In the genomic region with DNA sequence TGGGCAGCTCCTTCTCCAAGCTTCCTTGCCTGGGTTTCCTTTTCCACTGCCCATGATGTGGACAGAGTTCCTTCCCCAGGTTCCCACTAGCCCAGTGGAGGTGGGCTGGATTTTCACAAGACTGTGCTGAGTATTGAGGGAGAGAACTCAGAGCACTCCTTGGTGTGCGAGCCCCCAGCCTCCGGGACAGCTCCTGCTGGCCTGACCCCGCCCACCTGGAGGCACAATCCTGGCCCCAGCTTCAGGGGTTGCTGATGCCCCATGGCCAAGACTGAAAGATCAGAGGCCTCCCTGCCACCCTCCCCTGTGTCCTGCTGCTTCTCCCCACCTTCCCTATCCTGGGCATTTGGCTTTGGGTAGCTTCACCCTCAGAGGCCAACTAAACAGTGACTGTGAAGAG, we compare ENCODE assay signal across 21 cellular contexts. TPM values are rescaled to one million over a fixed set of nuclear protein-coding genes. Genes with fewer than 3 reads are reported as not detected.
A peak's percentile ranks its signal among the peaks of the same experiment; 100 is the strongest.
DNase-seq lines count a peak whose midpoint lies in the region; ATAC-seq and TF ChIP-seq lines count a peak whose summit lies in the region.
"Had no signal": no experiment of that assay in that cellular context is flagged by ENCODE, and none has a peak within 500 bp of the region (broad histone marks: within the 10 kb centered on the region; RNA-seq: fewer than 3 reads in every experiment).

No MANE protein-coding gene starts in this region.

- H3K9me3 Mint-ChIP-seq in activated naive CD4-positive, alpha-beta T cell treated with anti-CD3 and anti-CD28 coated beads for 36 hours, result no peaks in the 10 kb centered on the region
- no peaks in the 10 kb centered on the region for H3K9me3 Mint-ChIP-seq in activated naive CD4-positive, alpha-beta T cell treated with anti-CD3 and anti-CD28 coated beads, Interleukin-2, amount 50 U/mL, for 72 hours
- H3K9me3 Mint-ChIP-seq in endodermal cell, result no peaks in the 10 kb centered on the region
- H3K9me3 Mint-ChIP-seq: CD4-positive, CD25-positive, alpha-beta regulatory T cell; CD8-positive, alpha-beta memory T cell; H9 had no signal

- H3K4me3 ChIP-seq in endodermal cell (ENCODE audit: low read length), result no peak overlapping the region
- H3K4me3 ChIP-seq: K562 had no signal

- H3K27ac ChIP-seq in endodermal cell (ENCODE audit: low read depth, low read length), result no peak overlapping the region

- peak; percentile 0 for DNase-seq in activated naive CD4-positive, alpha-beta T cell treated with anti-CD3 and anti-CD28 coated beads for 36 hours
- DNase-seq in activated naive CD4-positive, alpha-beta T cell treated with anti-CD3 and anti-CD28 coated beads, Interleukin-2, amount 50 U/mL, for 72 hours (ENCODE audit: low spot score in 2 of 2), result no peak
- DNase-seq in D341Med (ENCODE audit: low spot score) (peak; percentile 23), GM10266 (ENCODE audit: extremely low spot score) (peak; percentile 18), endodermal cell (peak; percentile 49), NCI-H82 treated with DMSO at 0.1 percent for 48 hours (lab: John Stamatoyannopoulos, UW; ENCODE audit: unreplicated experiment) (no peak), NCI-H345 (lab: John Stamatoyannopoulos, UW) (no peak)
- DNase-seq: ACHN; BE2C; C1 segment of cervical spinal cord; Caco-2; CD4-positive, CD25-positive, alpha-beta regulatory T cell; CD8-positive, alpha-beta memory T cell; DMS153; DMS79; GDM1; GOT3; H9; IMR-90 had no signal

- peaks cover 3% of the 10 kb centered on the region for H3K27me3 Mint-ChIP-seq in activated naive CD4-positive, alpha-beta T cell treated with anti-CD3 and anti-CD28 coated beads for 36 hours (ENCODE audit: low read depth)
- peaks cover 89% of the 10 kb centered on the region for H3K27me3 Mint-ChIP-seq in endodermal cell (ENCODE audit: insufficient read depth)

- H3K4me1 ChIP-seq in endodermal cell (ENCODE audit: control insufficient read depth, insufficient read depth, low read length), result peaks cover 7% of the 10 kb centered on the region
- H3K4me1 ChIP-seq: BE2C had no signal

- H3K9ac ChIP-seq in endodermal cell (ENCODE audit: extremely low read depth, low read length, poor library complexity, severe bottlenecking), result no peak overlapping the region

- peaks cover 76% of the 10 kb centered on the region for H3K27me3 ChIP-seq in endodermal cell (ENCODE audit: control insufficient read depth, insufficient read depth, low read length, poor library complexity, severe bottlenecking)
- H3K27me3 ChIP-seq: BE2C had no signal

- TF ChIP-seq CTCF in GM10266 (IDR thresholded peaks at IDR 0.05; ENCODE audit: control insufficient read depth, insufficient read depth, low read depth, missing control alignments) (no peak), endodermal cell (conservative IDR thresholded peaks at IDR 0.05) (no peak)

- 79% methylated on average over 3 of the region's 3 CpGs; no CpG with 5 or more reads in 1 of the 2 experiments for WGBS in endodermal cell (ENCODE audit: insufficient coverage in 1 of 2, insufficient read length in 1 of 2), 2 experiments

- H3K36me3 ChIP-seq in endodermal cell (ENCODE audit: control insufficient read depth, insufficient read depth, low read length), result no peaks in the 10 kb centered on the region
- H3K36me3 ChIP-seq: BE2C had no signal

- CTCF ChIA-PET in activated naive CD4-positive, alpha-beta T cell treated with anti-CD3 and anti-CD28 coated beads for 36 hours (lab: Charles Lee), result interaction anchor here (1.1 kb wide), 1 partner anchor 188 kb away, joined by 5 read pairs; no protein-coding TSS in a partner anchor

- no peaks in the 10 kb centered on the region for H3K9me3 ChIP-seq in endodermal cell (ENCODE audit: control insufficient read depth, low read length)
- H3K9me3 ChIP-seq: BE2C, Caco-2 had no signal

- no peak for ATAC-seq in activated naive CD4-positive, alpha-beta T cell treated with anti-CD3 and anti-CD28 coated beads, Interleukin-2, amount 50 U/mL, for 72 hours
- ATAC-seq in HG03159 (IDR thresholded peaks at IDR 0.05; ENCODE audit: unreplicated experiment), result no peak
- ATAC-seq: K562 had no signal

- no peaks in the 10 kb centered on the region for H3K36me3 Mint-ChIP-seq in activated naive CD4-positive, alpha-beta T cell treated with anti-CD3 and anti-CD28 coated beads for 36 hours (ENCODE audit: low read depth)
- H3K36me3 Mint-ChIP-seq in activated naive CD4-positive, alpha-beta T cell treated with anti-CD3 and anti-CD28 coated beads, Interleukin-2, amount 50 U/mL, for 72 hours, result no peaks in the 10 kb centered on the region
- no peaks in the 10 kb centered on the region for H3K36me3 Mint-ChIP-seq in endodermal cell (ENCODE audit: low read depth)
- H3K36me3 Mint-ChIP-seq: CD4-positive, CD25-positive, alpha-beta regulatory T cell; CD8-positive, alpha-beta memory T cell had no signal

- intact Hi-C loops in activated naive CD4-positive, alpha-beta T cell treated with anti-CD3 and anti-CD28 coated beads for 36 hours (cut with micrococcal nuclease), result no loop called here

- H3K4me3 Mint-ChIP-seq in activated naive CD4-positive, alpha-beta T cell treated with anti-CD3 and anti-CD28 coated beads for 36 hours, result no peak overlapping the region
- no peak overlapping the region for H3K4me3 Mint-ChIP-seq in endodermal cell
- H3K4me3 Mint-ChIP-seq: CD4-positive, CD25-positive, alpha-beta regulatory T cell; H9 had no signal

- no peak overlapping the region for H3K27ac Mint-ChIP-seq in activated naive CD4-positive, alpha-beta T cell treated with anti-CD3 and anti-CD28 coated beads for 36 hours
- H3K27ac Mint-ChIP-seq in activated naive CD4-positive, alpha-beta T cell treated with anti-CD3 and anti-CD28 coated beads, Interleukin-2, amount 50 U/mL, for 72 hours, result no peak overlapping the region
- no peak overlapping the region for H3K27ac Mint-ChIP-seq in endodermal cell
- H3K27ac Mint-ChIP-seq: CD4-positive, CD25-positive, alpha-beta regulatory T cell; CD8-positive, alpha-beta memory T cell; H9 had no signal

- peaks cover 14% of the 10 kb centered on the region for H3K4me1 Mint-ChIP-seq in activated naive CD4-positive, alpha-beta T cell treated with anti-CD3 and anti-CD28 coated beads for 36 hours (ENCODE audit: low read depth)
- H3K4me1 Mint-ChIP-seq in endodermal cell, result peaks cover 24% of the 10 kb centered on the region

RNA-seq across cellular contexts. Expression of a gene that starts 7.7 kb away (rescaled TPM):
- under 1 TPM; 0.57 to 0.91 TPM for total RNA-seq in activated naive CD4-positive, alpha-beta T cell treated with anti-CD3 and anti-CD28 coated beads for 36 hours
- total RNA-seq in activated naive CD4-positive, alpha-beta T cell treated with anti-CD3 and anti-CD28 coated beads, Interleukin-2, amount 50 U/mL, for 72 hours, result 1 to 10 TPM in 1 of 2 donors, under 1 TPM in 1; 0.39 to 6.3 TPM
- total RNA-seq in endodermal cell, result 1 to 10 TPM in 1 of 2 donors, under 1 TPM in 1; 1.00 to 1.5 TPM
- 0.50 TPM for polyA plus RNA-seq in endodermal cell (2013, experiment 1 of 2)
- 0.25 TPM for polyA plus RNA-seq in endodermal cell (2013, experiment 2 of 2)
- total RNA-seq: IMR-90 had no signal

RNA-seq across cellular contexts. Expression of a gene that starts 21.5 kb away (rescaled TPM):
- total RNA-seq in activated naive CD4-positive, alpha-beta T cell treated with anti-CD3 and anti-CD28 coated beads for 36 hours, result 10 to 100 TPM; 49.8 to 52.7 TPM
- 10 to 100 TPM; 62.8 to 70.5 TPM for total RNA-seq in activated naive CD4-positive, alpha-beta T cell treated with anti-CD3 and anti-CD28 coated beads, Interleukin-2, amount 50 U/mL, for 72 hours
- total RNA-seq in endodermal cell, result 10 to 100 TPM; 97.5 to 98.9 TPM
- 65.0 TPM for polyA plus RNA-seq in endodermal cell (2013, experiment 1 of 2)
- polyA plus RNA-seq in endodermal cell (2013, experiment 2 of 2), result 59.2 TPM

RNA-seq across cellular contexts. Expression of a gene that starts 59.0 kb away (rescaled TPM):
- under 1 TPM in 1 of 2 experiments, not detected in 1; 0.12 TPM for total RNA-seq in activated naive CD4-positive, alpha-beta T cell treated with anti-CD3 and anti-CD28 coated beads for 36 hours
- total RNA-seq in activated naive CD4-positive, alpha-beta T cell treated with anti-CD3 and anti-CD28 coated beads, Interleukin-2, amount 50 U/mL, for 72 hours, result under 1 TPM; 0.16 to 0.18 TPM
- total RNA-seq in endodermal cell, result under 1 TPM; 0.22 to 0.26 TPM
- 0.18 TPM for polyA plus RNA-seq in endodermal cell (2013, experiment 1 of 2)
- polyA plus RNA-seq in endodermal cell (2013, experiment 2 of 2), result 0.08 TPM
- total RNA-seq: CD4-positive, CD25-positive, alpha-beta regulatory T cell had no signal
- polyA plus RNA-seq: CD8-positive, alpha-beta memory T cell had no signal

Comparison
In these comparisons a context has a peak if more than half of its experiments do, and no peak if none do; other contexts are left out.
1. DNase-seq: peak in activated naive CD4-positive, alpha-beta T cell treated with anti-CD3 and anti-CD28 coated beads for 36 hours (single experiment), D341Med (single experiment), GM10266 (single experiment) and endodermal cell (single experiment); none in activated naive CD4-positive, alpha-beta T cell treated with anti-CD3 and anti-CD28 coated beads, Interleukin-2, amount 50 U/mL, for 72 hours (0 of 2), NCI-H82 treated with DMSO at 0.1 percent for 48 hours (single experiment) and NCI-H345 (single experiment).